In the genomic region with DNA sequence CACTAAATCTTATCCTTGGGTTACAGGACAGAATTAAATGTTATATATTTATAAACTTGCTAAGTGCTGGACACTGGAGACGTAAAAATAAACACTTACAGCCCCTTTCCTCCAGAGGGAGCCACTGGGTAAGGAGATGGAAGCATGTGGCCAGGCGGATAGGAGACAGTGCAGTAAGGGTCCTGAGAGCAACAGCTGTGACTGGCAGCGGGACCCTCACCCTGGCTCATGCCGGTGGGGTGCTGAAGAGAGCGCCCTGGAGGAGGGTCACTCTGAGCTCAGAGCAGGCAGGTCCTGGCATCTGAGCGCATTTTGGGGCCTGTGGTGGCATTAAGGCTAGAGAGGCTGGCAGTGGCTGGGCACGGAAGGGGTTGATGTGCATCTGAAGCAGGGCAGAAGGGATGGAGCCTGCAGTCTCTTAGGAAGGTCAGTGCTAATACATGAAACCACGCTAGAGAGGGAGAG, we compare ENCODE assay signal across 8 cellular contexts. TPM values are rescaled to one million over a fixed set of nuclear protein-coding genes. Genes with fewer than 3 reads are reported as not detected.
DNase-seq lines count a peak whose midpoint lies in the region; ATAC-seq and TF ChIP-seq lines count a peak whose summit lies in the region.

No MANE protein-coding gene starts in this region.

- H3K4me1 Mint-ChIP-seq in type B pancreatic cell (ENCODE audit: unreplicated experiment), result no peaks in the 10 kb centered on the region

- peak overlapping the region; percentile 26 to 93 for H3K27ac Mint-ChIP-seq in activated naive CD4-positive, alpha-beta T cell treated with anti-CD3 and anti-CD28 coated beads, Interleukin-2, amount 50 U/mL, for 72 hours
- no peak overlapping the region for H3K27ac Mint-ChIP-seq in type B pancreatic cell

- DNase-seq in Right ventricle myocardium superior (no peak), Right ventricle myocardium inferior (ENCODE audit: missing footprints) (no peak), NCI-H1105 (lab: John Stamatoyannopoulos, UW) (peak; percentile 23), iPS-NIHi11 (ENCODE audit: low spot score) (peak; percentile 79), type B pancreatic cell (ENCODE audit: extremely low spot score, unreplicated experiment) (no peak), globus pallidus (ENCODE audit: low spot score) (no peak)
- peak in 1 of 2 donors; percentile 57 for DNase-seq in activated naive CD4-positive, alpha-beta T cell treated with anti-CD3 and anti-CD28 coated beads, Interleukin-2, amount 50 U/mL, for 72 hours (ENCODE audit: low spot score in 2 of 2)

- peak; percentile 76 for TF ChIP-seq CTCF in type B pancreatic cell (conservative IDR thresholded peaks at IDR 0.05)

- H3K4me3 Mint-ChIP-seq in type B pancreatic cell, result no peak overlapping the region

- ATAC-seq in Right ventricle myocardium superior (ENCODE audit: poor library complexity) (peak; percentile 36), Right ventricle myocardium inferior (no peak), HG03025 (IDR thresholded peaks at IDR 0.05; ENCODE audit: low FRiP score, unreplicated experiment) (no peak)
- ATAC-seq in activated naive CD4-positive, alpha-beta T cell treated with anti-CD3 and anti-CD28 coated beads, Interleukin-2, amount 50 U/mL, for 72 hours, result peak; percentile 32 to 50

- H3K36me3 Mint-ChIP-seq in activated naive CD4-positive, alpha-beta T cell treated with anti-CD3 and anti-CD28 coated beads, Interleukin-2, amount 50 U/mL, for 72 hours, result peaks cover 10 to 29% of the 10 kb centered on the region in 2 donors
- peaks cover 35% of the 10 kb centered on the region for H3K36me3 Mint-ChIP-seq in type B pancreatic cell

- no peaks in the 10 kb centered on the region for H3K9me3 Mint-ChIP-seq in activated naive CD4-positive, alpha-beta T cell treated with anti-CD3 and anti-CD28 coated beads, Interleukin-2, amount 50 U/mL, for 72 hours
- no peaks in the 10 kb centered on the region for H3K9me3 Mint-ChIP-seq in type B pancreatic cell

- H3K27me3 Mint-ChIP-seq in type B pancreatic cell, result no peaks in the 10 kb centered on the region

- intact Hi-C loops in Right ventricle myocardium superior (cut with DNase I) (no loop called here), Right ventricle myocardium inferior (cut with DNase I) (no loop called here)

RNA-seq across cellular contexts. Expression of gene SEC61A1, which starts 16.0 kb away (rescaled TPM):
- total RNA-seq in Right ventricle myocardium superior, result 54.7 TPM
- 57.5 TPM for total RNA-seq in Right ventricle myocardium inferior
- total RNA-seq in activated naive CD4-positive, alpha-beta T cell treated with anti-CD3 and anti-CD28 coated beads, Interleukin-2, amount 50 U/mL, for 72 hours, result 100 to 1,000 TPM; 110 to 127 TPM
- 207 and 230 TPM in 2 replicates for total RNA-seq in type B pancreatic cell (ENCODE audit: low replicate concordance)

RNA-seq across cellular contexts. Expression of gene RUVBL1, which starts 55.4 kb away (rescaled TPM):
- total RNA-seq in Right ventricle myocardium superior (21.0 TPM), Right ventricle myocardium inferior (21.4 TPM), type B pancreatic cell (ENCODE audit: low replicate concordance) (34.6 and 61.1 TPM in 2 replicates)
- total RNA-seq in activated naive CD4-positive, alpha-beta T cell treated with anti-CD3 and anti-CD28 coated beads, Interleukin-2, amount 50 U/mL, for 72 hours, result 10 to 100 TPM; 36.1 to 69.7 TPM

Comparison
In these comparisons a context has a peak if more than half of its experiments do, and no peak if none do; other contexts are left out.
1. ATAC-seq: peak in Right ventricle myocardium superior (single experiment) and activated naive CD4-positive, alpha-beta T cell treated with anti-CD3 and anti-CD28 coated beads, Interleukin-2, amount 50 U/mL, for 72 hours (2 of 2); none in Right ventricle myocardium inferior (single experiment) and HG03025 (single experiment).
2. DNase-seq: peak in NCI-H1105 (single experiment) and iPS-NIHi11 (single experiment); none in Right ventricle myocardium superior (single experiment), Right ventricle myocardium inferior (single experiment), type B pancreatic cell (single experiment) and globus pallidus (single experiment).